10 cellular contexts compared by ENCODE assay signal in the genomic region with DNA sequence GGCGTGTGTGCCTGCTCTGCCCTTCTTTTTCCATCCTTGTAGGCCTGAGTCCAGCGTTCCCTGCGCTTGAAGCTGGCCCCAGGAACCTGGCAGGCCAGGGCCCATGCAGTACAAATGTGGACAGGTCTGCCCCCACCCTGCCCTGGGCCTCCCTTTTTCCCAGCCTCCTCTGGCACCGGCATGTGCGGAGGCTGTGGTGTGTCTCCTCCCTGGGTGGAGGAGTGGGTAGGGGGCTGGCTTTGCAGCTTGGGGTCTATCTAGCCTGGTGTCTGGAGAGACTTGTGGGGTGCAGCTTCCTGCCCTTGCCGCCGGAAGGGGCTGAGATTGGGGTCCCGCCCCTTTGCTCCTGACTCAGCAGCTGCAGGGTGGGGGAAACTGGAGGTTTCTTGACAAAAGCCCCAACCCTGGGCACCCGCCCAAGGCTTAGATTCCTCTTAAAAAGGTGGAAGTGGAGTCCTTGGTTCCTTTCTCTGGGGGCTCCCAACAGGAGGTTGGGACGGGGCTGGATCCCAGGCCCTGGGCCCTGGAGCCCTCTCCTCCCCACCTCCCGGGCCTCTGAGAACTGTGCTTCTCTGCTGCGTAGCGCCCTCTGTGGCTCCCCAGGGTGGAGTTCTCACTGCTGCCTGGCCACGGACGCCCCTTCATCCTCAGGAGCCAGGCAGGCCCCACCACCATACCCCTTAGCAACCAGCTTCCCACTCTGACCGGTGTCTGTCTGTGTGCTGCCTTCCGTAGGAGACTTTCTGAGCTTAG. TPM values are rescaled to one million over a fixed set of nuclear protein-coding genes. Genes with fewer than 3 reads are reported as not detected.
DNase-seq lines count a peak whose midpoint lies in the region; ATAC-seq, FAIRE-seq and TF ChIP-seq lines count a peak whose summit lies in the region.
"Had no signal": no experiment of that assay in that cellular context is flagged by ENCODE, and none has a peak within 500 bp of the region (broad histone marks: within the 10 kb centered on the region; RNA-seq: fewer than 3 reads in every experiment).

No MANE protein-coding gene starts in this region.

- POLR2A ChIA-PET in activated CD8-positive, alpha-beta T cell treated with anti-CD3 and anti-CD28 coated beads, Interleukin-2, amount 10 ng/mL, durations not matched to agents 7 days and 5 days (lab: Charles Lee) = interaction anchor here (1.0 kb wide), 1 partner anchor 42 kb away, joined by 3 read pairs; no protein-coding TSS in a partner anchor

- no peaks in the 10 kb centered on the region for H3K9me3 Mint-ChIP-seq in GM23338
- H3K9me3 Mint-ChIP-seq in activated CD8-positive, alpha-beta T cell treated with anti-CD3 and anti-CD28 coated beads, Interleukin-2, amount 10 ng/mL, durations not matched to agents 7 days and 5 days (ENCODE audit: insufficient read depth) = no peaks in the 10 kb centered on the region
- H3K9me3 Mint-ChIP-seq: activated naive CD4-positive, alpha-beta T cell treated with anti-CD3 and anti-CD28 coated beads, Interleukin-2, amount 50 U/mL, for 24 hours had no signal

- no peaks in the 10 kb centered on the region for H3K27me3 ChIP-seq in GM23338 (ENCODE audit: insufficient read depth)

- H3K9me2 ChIP-seq in GM23338 (ENCODE audit: insufficient read depth) = no peaks in the 10 kb centered on the region

- peak; percentile 8 to 55; a peak in 2 of 4 replicates for TF ChIP-seq CTCF in GM23338 (conservative IDR thresholded peaks at IDR 0.05; ENCODE audit: low read depth in 2 of 2)

- intact Hi-C loops in Right ventricle myocardium inferior (cut with DNase I) = no loop called here

- peak; percentile 60 for DNase-seq in GM23338 (ENCODE audit: low spot score)
- DNase-seq in activated CD8-positive, alpha-beta T cell treated with anti-CD3 and anti-CD28 coated beads, Interleukin-2, amount 10 ng/mL, durations not matched to agents 7 days and 5 days = peak; percentile 52
- peak; percentile 93 for DNase-seq in Right ventricle myocardium inferior (ENCODE audit: missing footprints)
- DNase-seq in stimulated activated CD4-positive, alpha-beta T cell treated with anti-CD3 and anti-CD28 coated beads, Interleukin-4, amount 100 ng/mL, for 1 hour = peak; percentile 25
- DNase-seq in GOT3 (lab: John Stamatoyannopoulos, UW) = no peak
- no peak for DNase-seq in GM19239 (ENCODE audit: insufficient read length, low spot score)
- DNase-seq: NCI-H526 had no signal

- ATAC-seq in GM23338 = peak; percentile 76
- ATAC-seq in activated CD8-positive, alpha-beta T cell treated with anti-CD3 and anti-CD28 coated beads, Interleukin-2, amount 10 ng/mL, durations not matched to agents 7 days and 5 days = no peak
- peak; percentile 11 for ATAC-seq in Right ventricle myocardium inferior
- no peak for ATAC-seq in GM18502 (IDR thresholded peaks at IDR 0.05; ENCODE audit: poor library complexity, unreplicated experiment)
- no peak for ATAC-seq in HG02571 (IDR thresholded peaks at IDR 0.05; ENCODE audit: unreplicated experiment)

- no peak overlapping the region for H3K4me2 ChIP-seq in GM23338

- no peaks in the 10 kb centered on the region for H3K36me3 Mint-ChIP-seq in GM23338 (ENCODE audit: low read depth)
- no peaks in the 10 kb centered on the region for H3K36me3 Mint-ChIP-seq in activated CD8-positive, alpha-beta T cell treated with anti-CD3 and anti-CD28 coated beads, Interleukin-2, amount 10 ng/mL, durations not matched to agents 7 days and 5 days (ENCODE audit: low read depth)
- H3K36me3 Mint-ChIP-seq: activated naive CD4-positive, alpha-beta T cell treated with anti-CD3 and anti-CD28 coated beads, Interleukin-2, amount 50 U/mL, for 24 hours had no signal

- 0 out of 3 replicates have a peak, but pooled peaks cover 9% of the 10 kb centered on the region for H3K4me1 Mint-ChIP-seq in GM23338
- H3K4me1 Mint-ChIP-seq in activated CD8-positive, alpha-beta T cell treated with anti-CD3 and anti-CD28 coated beads, Interleukin-2, amount 10 ng/mL, durations not matched to agents 7 days and 5 days (ENCODE audit: low read depth) = peaks cover 12% of the 10 kb centered on the region

- CTCF ChIA-PET in activated CD8-positive, alpha-beta T cell treated with anti-CD3 and anti-CD28 coated beads, Interleukin-2, amount 10 ng/mL, durations not matched to agents 7 days and 5 days (lab: Charles Lee) = interaction anchor here (1.0 kb wide), 1 partner anchor 15 kb away, joined by 3 read pairs; no protein-coding TSS in a partner anchor

- peaks cover 6% of the 10 kb centered on the region for H3K27me3 Mint-ChIP-seq in GM23338 (ENCODE audit: insufficient read depth, low read depth, poor library complexity)
- no peaks in the 10 kb centered on the region for H3K27me3 Mint-ChIP-seq in activated CD8-positive, alpha-beta T cell treated with anti-CD3 and anti-CD28 coated beads, Interleukin-2, amount 10 ng/mL, durations not matched to agents 7 days and 5 days (ENCODE audit: low read depth)
- H3K27me3 Mint-ChIP-seq: activated naive CD4-positive, alpha-beta T cell treated with anti-CD3 and anti-CD28 coated beads, Interleukin-2, amount 50 U/mL, for 24 hours had no signal

- H2AFZ ChIP-seq in GM23338 = no peak overlapping the region

- H3K79me2 ChIP-seq in GM23338 (replicated peaks; ENCODE audit: insufficient read depth) = peaks cover 74% of the 10 kb centered on the region

- H3K27ac ChIP-seq in GM23338 (ENCODE audit: low read depth) = no peak overlapping the region

- peak overlapping the region; percentile 76 for H3K27ac Mint-ChIP-seq in GM23338
- peak overlapping the region; percentile 61 for H3K27ac Mint-ChIP-seq in activated CD8-positive, alpha-beta T cell treated with anti-CD3 and anti-CD28 coated beads, Interleukin-2, amount 10 ng/mL, durations not matched to agents 7 days and 5 days
- H3K27ac Mint-ChIP-seq: activated naive CD4-positive, alpha-beta T cell treated with anti-CD3 and anti-CD28 coated beads, Interleukin-2, amount 50 U/mL, for 24 hours had no signal

- no peak for FAIRE-seq in GM19239 (lab: Jason Lieb, UNC)

- no peak overlapping the region for H3K4me3 ChIP-seq in GM23338

- no peaks in the 10 kb centered on the region for H3K36me3 ChIP-seq in GM23338 (ENCODE audit: insufficient read depth)

- H3K4me1 ChIP-seq in GM23338 (ENCODE audit: insufficient read depth) = no peaks in the 10 kb centered on the region

- H3F3A ChIP-seq in GM23338 (replicated peaks; ENCODE audit: low read depth) = no peaks in the 10 kb centered on the region

- 0 out of 2 replicates have a peak, but pooled peaks cover 4% of the 10 kb centered on the region for H4K20me1 ChIP-seq in GM23338 (replicated peaks; ENCODE audit: insufficient read depth)

- no peak overlapping the region for H3K4me3 Mint-ChIP-seq in GM23338
- H3K4me3 Mint-ChIP-seq in activated CD8-positive, alpha-beta T cell treated with anti-CD3 and anti-CD28 coated beads, Interleukin-2, amount 10 ng/mL, durations not matched to agents 7 days and 5 days = no peak overlapping the region
- H3K4me3 Mint-ChIP-seq: activated naive CD4-positive, alpha-beta T cell treated with anti-CD3 and anti-CD28 coated beads, Interleukin-2, amount 50 U/mL, for 24 hours had no signal

TF ChIP-seq in GM23338, 12 proteins besides CTCF, POLR2A, EP300 and RAD21:
- no peak for TF ChIP-seq EZH2 (IDR thresholded peaks at IDR 0.05; ENCODE audit: low read depth, unreplicated experiment)
TF ChIP-seq in GM23338: peak in this region for 0.

RNA-seq across cellular contexts. Expression of gene RXRA, which starts 18.0 kb away (rescaled TPM):
- 14.9 and 17.9 TPM in 2 replicates for total RNA-seq in GM23338 (2014; rRNA removed; shearing (Covaris generic))
- polyA plus RNA-seq in GM23338 (2016; fragmentation: Nextera tagmentation; extraction: Ambion mirVana) = 4.8 and 4.9 TPM in 2 replicates
- total RNA-seq in activated CD8-positive, alpha-beta T cell treated with anti-CD3 and anti-CD28 coated beads, Interleukin-2, amount 10 ng/mL, durations not matched to agents 7 days and 5 days = 1 to 10 TPM; 3.8 to 4.2 TPM
- total RNA-seq in Right ventricle myocardium inferior = 91.1 TPM

Comparison
In these comparisons a context has a peak if more than half of its experiments do, and no peak if none do; other contexts are left out.
1. ATAC-seq: peak in GM23338 (single experiment) and Right ventricle myocardium inferior (single experiment); none in activated CD8-positive, alpha-beta T cell treated with anti-CD3 and anti-CD28 coated beads, Interleukin-2, amount 10 ng/mL, durations not matched to agents 7 days and 5 days (single experiment), GM18502 (single experiment) and HG02571 (single experiment).
2. DNase-seq: peak in GM23338 (single experiment), activated CD8-positive, alpha-beta T cell treated with anti-CD3 and anti-CD28 coated beads, Interleukin-2, amount 10 ng/mL, durations not matched to agents 7 days and 5 days (single experiment), Right ventricle myocardium inferior (single experiment) and stimulated activated CD4-positive, alpha-beta T cell treated with anti-CD3 and anti-CD28 coated beads, Interleukin-4, amount 100 ng/mL, for 1 hour (single experiment); none in GOT3 (single experiment) and GM19239 (single experiment).